ENCODE assay signal across 9 cellular contexts in the genomic region with DNA sequence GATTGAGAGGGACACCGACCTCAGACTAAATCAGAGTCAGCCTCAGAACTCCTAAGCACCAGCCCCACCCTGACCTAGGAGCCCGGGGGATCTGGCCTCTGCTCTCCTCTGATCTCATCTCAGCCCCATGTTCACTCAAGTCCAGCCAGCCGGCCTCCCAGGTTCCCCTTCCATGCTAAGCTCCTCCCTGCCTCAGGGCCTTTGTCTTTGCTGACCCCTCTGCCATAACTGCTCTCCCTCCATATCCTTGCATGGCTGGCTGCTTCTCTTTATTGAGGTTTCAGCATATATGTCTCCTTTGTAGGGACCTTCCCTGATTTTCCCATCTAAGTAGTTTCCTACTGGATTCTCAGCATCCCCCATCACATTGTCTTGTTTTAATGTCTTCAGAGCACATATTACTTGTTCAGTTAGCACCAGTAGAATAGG. TPM values are rescaled to one million over a fixed set of nuclear protein-coding genes. Genes with fewer than 3 reads are reported as not detected.
DNase-seq lines count a peak whose midpoint lies in the region; ATAC-seq and TF ChIP-seq lines count a peak whose summit lies in the region.
"Had no signal": no experiment of that assay in that cellular context is flagged by ENCODE, and none has a peak within 500 bp of the region (broad histone marks: within the 10 kb centered on the region; RNA-seq: fewer than 3 reads in every experiment).

No MANE protein-coding gene starts in this region.

- peak; percentile 13 for ATAC-seq in HG03039 (IDR thresholded peaks at IDR 0.05; ENCODE audit: unreplicated experiment)
- ATAC-seq in HG03342 (IDR thresholded peaks at IDR 0.05; ENCODE audit: unreplicated experiment) = no peak
- ATAC-seq: PC-3 had no signal

- no peaks in the 10 kb centered on the region for H4K20me1 ChIP-seq in neural progenitor cell (ENCODE audit: low read depth)

- H3K27me3 Mint-ChIP-seq in CD4-positive, alpha-beta memory T cell = peaks cover 5 to 13% of the 10 kb centered on the region in 2 donors
- H3K27me3 Mint-ChIP-seq in neural progenitor cell (ENCODE audit: insufficient read depth, low read depth) = peaks cover 32% of the 10 kb centered on the region

- H3K4me3 ChIP-seq in CD4-positive, alpha-beta memory T cell (ENCODE audit: low read length in 2 of 2) = no peak overlapping the region
- H3K4me3 ChIP-seq in duodenal mucosa (ENCODE audit: low read depth in 1 of 2, low read length in 2 of 2) = peak overlapping the region; percentile 61 to 81
- no peak overlapping the region for H3K4me3 ChIP-seq in neural progenitor cell

- no peaks in the 10 kb centered on the region for H3K36me3 Mint-ChIP-seq in CD4-positive, alpha-beta memory T cell
- H3K36me3 Mint-ChIP-seq in neural progenitor cell = no peaks in the 10 kb centered on the region

- peaks cover 9% of the 10 kb centered on the region for H3K4me1 ChIP-seq in CD4-positive, alpha-beta memory T cell (ENCODE audit: insufficient read depth, low read length)
- H3K4me1 ChIP-seq in duodenal mucosa (ENCODE audit: control insufficient read depth in 1 of 2, insufficient read depth in 2 of 2, low read length in 2 of 2) (peaks cover 0 to 12% of the 10 kb centered on the region in 2 donors), neural progenitor cell (peaks cover 19% of the 10 kb centered on the region)

- DNase-seq in CD4-positive, alpha-beta memory T cell = no peak
- DNase-seq in neural progenitor cell (ENCODE audit: low spot score) = no peak
- no peak for DNase-seq in DMS 273 treated with DMSO at 0.1 percent for 48 hours (lab: John Stamatoyannopoulos, UW)
- no peak for DNase-seq in cortex of kidney (lab: John Stamatoyannopoulos, UW)
- no peak for DNase-seq in anterior cingulate cortex (lab: John Stamatoyannopoulos, UW)
- DNase-seq: PC-3 had no signal

- peak overlapping the region; percentile 72 for H3K4me2 ChIP-seq in neural progenitor cell

- H3K9ac ChIP-seq in duodenal mucosa (ENCODE audit: low read depth in 1 of 2, low read length in 2 of 2) (peak overlapping the region; percentile 48 to 55), neural progenitor cell (no peak overlapping the region)

- POLR2A ChIA-PET in CD4-positive, alpha-beta memory T cell (lab: Charles Lee; ENCODE audit: partially characterized antibody) = interaction anchor here (1.0 kb wide), 1 partner anchor 71 kb away, joined by 3 read pairs; no protein-coding TSS in a partner anchor

- H3K9me3 Mint-ChIP-seq in CD4-positive, alpha-beta memory T cell = no peaks in the 10 kb centered on the region
- no peaks in the 10 kb centered on the region for H3K9me3 Mint-ChIP-seq in neural progenitor cell

- peak overlapping the region in 5 of 7 donors; percentile 53 to 85 (median 66) for H3K27ac Mint-ChIP-seq in CD4-positive, alpha-beta memory T cell
- H3K27ac Mint-ChIP-seq in neural progenitor cell = no peak overlapping the region

- H3K79me2 ChIP-seq in neural progenitor cell (ENCODE audit: low read depth) = no peaks in the 10 kb centered on the region

- H3K4me3 Mint-ChIP-seq in CD4-positive, alpha-beta memory T cell = peak overlapping the region in 6 of 8 donors; percentile 28 to 88 (median 57)
- peak overlapping the region; percentile 13 for H3K4me3 Mint-ChIP-seq in neural progenitor cell

- no peaks in the 10 kb centered on the region for H3K36me3 ChIP-seq in CD4-positive, alpha-beta memory T cell (ENCODE audit: insufficient read depth, low read length)
- no peaks in the 10 kb centered on the region for H3K36me3 ChIP-seq in duodenal mucosa (ENCODE audit: control insufficient read depth in 1 of 2, insufficient read depth in 2 of 2, low read length in 2 of 2)
- no peaks in the 10 kb centered on the region for H3K36me3 ChIP-seq in neural progenitor cell

- no peaks in the 10 kb centered on the region for H3K9me3 ChIP-seq in CD4-positive, alpha-beta memory T cell (ENCODE audit: control insufficient read depth in 1 of 2, low read length in 2 of 2)
- H3K9me3 ChIP-seq in duodenal mucosa (ENCODE audit: control insufficient read depth in 1 of 2, low read length in 2 of 2) = no peaks in the 10 kb centered on the region
- no peaks in the 10 kb centered on the region for H3K9me3 ChIP-seq in neural progenitor cell (ENCODE audit: low read depth)

- CTCF ChIA-PET in CD4-positive, alpha-beta memory T cell (lab: Charles Lee; ENCODE audit: partially characterized antibody) = interaction anchor here (1.5 kb wide), 1 partner anchor 21 kb away, joined by 4 read pairs; no protein-coding TSS in a partner anchor

- H3F3A ChIP-seq in neural progenitor cell (ENCODE audit: low read depth) = peaks cover 16% of the 10 kb centered on the region

- H3K4me1 Mint-ChIP-seq in CD4-positive, alpha-beta memory T cell = peaks cover 6 to 20% (median 11%) of the 10 kb centered on the region in 4 donors
- H3K4me1 Mint-ChIP-seq in neural progenitor cell = peaks cover 29% of the 10 kb centered on the region

- intact Hi-C loops in CD4-positive, alpha-beta memory T cell (cut with micrococcal nuclease) = loop anchor here (2.0 kb wide), 1 partner anchor 38 kb away; the partner anchor contains the start of gene TMEM109

- H2AFZ ChIP-seq in neural progenitor cell (replicated peaks) = no peak overlapping the region

- H3K27me3 ChIP-seq in CD4-positive, alpha-beta memory T cell (ENCODE audit: insufficient read depth, low read length) = peaks cover 9% of the 10 kb centered on the region
- H3K27me3 ChIP-seq in duodenal mucosa (ENCODE audit: control insufficient read depth in 1 of 2, insufficient read depth in 2 of 2, low read length in 2 of 2) = no peaks in the 10 kb centered on the region
- peaks cover 46% of the 10 kb centered on the region for H3K27me3 ChIP-seq in neural progenitor cell

- H3K27ac ChIP-seq in CD4-positive, alpha-beta memory T cell (ENCODE audit: low read depth, low read length) = no peak overlapping the region
- H3K27ac ChIP-seq in duodenal mucosa (ENCODE audit: low read depth, low read length) (peak overlapping the region; percentile 20), neural progenitor cell (no peak overlapping the region)

- TF ChIP-seq CTCF in neural progenitor cell (IDR thresholded peaks at IDR 0.05) = no peak

RNA-seq across cellular contexts. Expression of gene SLC15A3, which starts 0.8 kb away (rescaled TPM):
- total RNA-seq in CD4-positive, alpha-beta memory T cell = 1 to 10 TPM; 4.6 to 5.4 TPM
- under 1 TPM in 1 of 2 donors, not detected in 1; 0.29 TPM for polyA plus RNA-seq in CD4-positive, alpha-beta memory T cell
- 1.4 and 3.3 TPM in 2 replicates for total RNA-seq in neural progenitor cell (ENCODE audit: low replicate concordance)
- total RNA-seq: PC-3 had no signal

RNA-seq across cellular contexts. Expression of gene CD6, which starts 18.7 kb away (rescaled TPM):
- 100 to 1,000 TPM; 414 to 428 TPM for total RNA-seq in CD4-positive, alpha-beta memory T cell
- polyA plus RNA-seq in CD4-positive, alpha-beta memory T cell = 100 to 1,000 TPM; 281 to 298 TPM
- not detected in 2 replicates for total RNA-seq in neural progenitor cell (ENCODE audit: low replicate concordance)
- total RNA-seq: PC-3 had no signal

RNA-seq across cellular contexts. Expression of gene TMEM132A, which starts 28.5 kb away (rescaled TPM):
- under 1 TPM; 0.78 to 0.93 TPM for total RNA-seq in CD4-positive, alpha-beta memory T cell
- polyA plus RNA-seq in CD4-positive, alpha-beta memory T cell = not detected
- 34.0 and 77.2 TPM in 2 replicates for total RNA-seq in neural progenitor cell (ENCODE audit: low replicate concordance)

RNA-seq across cellular contexts. Expression of gene TMEM109, which starts 38.8 kb away (rescaled TPM):
- total RNA-seq in CD4-positive, alpha-beta memory T cell = 10 to 100 TPM; 66.9 to 68.0 TPM
- 100 to 1,000 TPM; 195 to 333 TPM for polyA plus RNA-seq in CD4-positive, alpha-beta memory T cell
- 22.4 and 23.6 TPM in 2 replicates for total RNA-seq in neural progenitor cell (ENCODE audit: low replicate concordance)

RNA-seq across cellular contexts. Expression of gene PRPF19, which starts 46.4 kb away (rescaled TPM):
- 10 to 100 TPM; 97.4 to 99.2 TPM for total RNA-seq in CD4-positive, alpha-beta memory T cell
- polyA plus RNA-seq in CD4-positive, alpha-beta memory T cell = 10 to 100 TPM; 10.8 to 17.1 TPM
- total RNA-seq in neural progenitor cell (ENCODE audit: low replicate concordance) = 34.5 and 72.7 TPM in 2 replicates

Comparison
In these comparisons a context has a peak if more than half of its experiments do, and no peak if none do; other contexts are left out.
1. H3K4me3 ChIP-seq: peak in duodenal mucosa (2 of 2); none in CD4-positive, alpha-beta memory T cell (0 of 2) and neural progenitor cell (single experiment).
2. RNA of gene CD6, which starts 18.7 kb away (total RNA-seq): 414 to 428 TPM in CD4-positive, alpha-beta memory T cell; not detected in neural progenitor cell; every median in the first group is over 100 times any median in the second.
3. RNA of gene TMEM132A, which starts 28.5 kb away (total RNA-seq): 34.0 to 77.2 TPM in neural progenitor cell; 0.78 to 0.93 TPM in CD4-positive, alpha-beta memory T cell; every median in the first group is over 10 times any median in the second.